Comparison of ENCODE assay signal across 24 cellular contexts in genomic region chr11:69419662-69420061, GRCh38.
DNase-seq lines count a peak whose midpoint lies in the region; ATAC-seq and TF ChIP-seq lines count a peak whose summit lies in the region.
"Had no signal": no experiment of that assay in that cellular context is flagged by ENCODE, and none has a peak within 500 bp of the region (broad histone marks: within the 10 kb centered on the region; RNA-seq: fewer than 3 reads in every experiment).

No MANE protein-coding gene starts in this region.

- no peaks in the 10 kb centered on the region for H3K27me3 ChIP-seq in GM23248 (replicated peaks; ENCODE audit: insufficient read depth)
- no peaks in the 10 kb centered on the region for H3K27me3 ChIP-seq in SJSA1 (replicated peaks)
- no peaks in the 10 kb centered on the region for H3K27me3 ChIP-seq in skeletal muscle satellite cell (ENCODE audit: control insufficient read depth, insufficient read depth, low read length)
- H3K27me3 ChIP-seq: testis had no signal

- H3K36me3 ChIP-seq in GM23248 (ENCODE audit: low read depth) (no peaks in the 10 kb centered on the region), SJSA1 (no peaks in the 10 kb centered on the region), skeletal muscle satellite cell (ENCODE audit: insufficient read depth, low read length) (no peaks in the 10 kb centered on the region)
- H3K36me3 ChIP-seq: neutrophil had no signal

- H3F3A ChIP-seq in GM23248 (ENCODE audit: insufficient read depth): no peaks in the 10 kb centered on the region

- WGBS in GM23248 (ENCODE audit: low coverage in 1 of 2, low lambda C conversion rate in 2 of 2, missing lambda C conversion rate in 2 of 2), 2 experiments: 74 to 81% methylated on average over 17 of the region's 17 CpGs

- no peaks in the 10 kb centered on the region for H3K9me2 ChIP-seq in GM23248 (ENCODE audit: insufficient read depth)

- H3K9ac ChIP-seq in GM23248: peak overlapping the region; percentile 75; the same call in 1 of the 2 replicates
- H3K9ac ChIP-seq in skeletal muscle satellite cell (ENCODE audit: low read depth, low read length): peak overlapping the region; percentile 81

- POLR2A ChIA-PET in HEK293T (lab: Yijun Ruan, JAX): no interaction called here

- no peaks in the 10 kb centered on the region for H4K20me1 ChIP-seq in GM23248 (ENCODE audit: insufficient read depth)

- H3K4me1 ChIP-seq in GM23248 (ENCODE audit: insufficient read depth): peaks cover 13% of the 10 kb centered on the region
- H3K4me1 ChIP-seq in SJSA1 (replicated peaks): peaks cover 76% of the 10 kb centered on the region
- peaks cover 20% of the 10 kb centered on the region for H3K4me1 ChIP-seq in skeletal muscle satellite cell (ENCODE audit: control insufficient read depth, insufficient read depth, low read length)
- H3K4me1 ChIP-seq: testis had no signal

- in situ Hi-C loops in GM23248 (cut with MboI): no loop called here

- H3K79me2 ChIP-seq in GM23248 (ENCODE audit: insufficient read depth): no peaks in the 10 kb centered on the region

- H3K9me3 ChIP-seq in GM23248 (ENCODE audit: low read depth) (no peaks in the 10 kb centered on the region), SJSA1 (replicated peaks) (peaks cover 2% of the 10 kb centered on the region; the same call in 1 of the 2 replicates), skeletal muscle satellite cell (replicated peaks; ENCODE audit: low read length) (peaks cover 4% of the 10 kb centered on the region)
- H3K9me3 ChIP-seq: neutrophil, testis had no signal

- CTCF ChIA-PET in HEK293T (lab: Yijun Ruan, JAX): no interaction called here

- DNase-seq in GM23248 (no peak), SJSA1 (ENCODE audit: low read depth in 1 of 2, low spot score in 2 of 2) (no peak), kidney tubule cell (ENCODE audit: low spot score) (peak; percentile 38), HEK293T (ENCODE audit: extremely low spot score) (no peak), CD1c-positive myeloid dendritic cell (ENCODE audit: extremely low spot score) (no peak)
- DNase-seq: activated CD4-positive, alpha-beta T cell treated with anti-CD3 and anti-CD28 coated beads for 36 hours; activated naive CD4-positive, alpha-beta T cell treated with anti-CD3 and anti-CD28 coated beads, Interleukin-2, amount 50 U/mL, for 16 hours; activated T-cell treated with anti-CD3 and anti-CD28 coated beads, Interleukin-2, amount 50 U/mL, for 72 hours; AML-193; COR-L47; glutamatergic neuron; H7; Kasumi-1; NCI-H1105; NCI-H2107; NCI-H510A treated with DMSO at 0.1 percent for 48 hours; NK-92 treated with Interleukin-12 subunit alpha and Interleukin-12 subunit beta, amount 100 ng/mL, for 24 hours; retina; stimulated activated CD4-positive, alpha-beta T cell treated with anti-CD3 and anti-CD28 coated beads, Interleukin-15, amount 100 ng/mL, for 24 hours; SW 1271; testis had no signal

- peak overlapping the region; percentile 84 for H2AFZ ChIP-seq in GM23248

- H3K4me2 ChIP-seq in GM23248 (ENCODE audit: unreplicated experiment) (no peak overlapping the region), skeletal muscle satellite cell (ENCODE audit: low read length) (no peak overlapping the region)

- H3K4me3 ChIP-seq in GM23248: no peak overlapping the region
- no peak overlapping the region for H3K4me3 ChIP-seq in SJSA1
- no peak overlapping the region for H3K4me3 ChIP-seq in skeletal muscle satellite cell (ENCODE audit: low read length)
- H3K4me3 ChIP-seq: testis had no signal

- ATAC-seq in HG02678 (IDR thresholded peaks at IDR 0.05; ENCODE audit: unreplicated experiment): no peak
- ATAC-seq: activated CD4-positive, alpha-beta T cell treated with anti-CD3 and anti-CD28 coated beads for 36 hours; activated T-cell treated with anti-CD3 and anti-CD28 coated beads, Interleukin-2, amount 50 U/mL, for 72 hours had no signal

- H3K27ac ChIP-seq in GM23248: peak overlapping the region; percentile 81; the same call in 1 of the 2 replicates
- peak overlapping the region; percentile 91 for H3K27ac ChIP-seq in SJSA1
- H3K27ac ChIP-seq: neutrophil, testis had no signal

TF ChIP-seq in HEK293T, 16 proteins besides CTCF, POLR2A, EP300 and RAD21:
- no peak for TF ChIP-seq FOXK2 (IDR thresholded peaks at IDR 0.05)
- TF ChIP-seq LEF1 (IDR thresholded peaks at IDR 0.05; ENCODE audit: borderline replicate concordance): no peak
- TF ChIP-seq ARNT (IDR thresholded peaks at IDR 0.05): no peak
- TF ChIP-seq FOXA1 (IDR thresholded peaks at IDR 0.05): no peak
- no peak for TF ChIP-seq SP1 (IDR thresholded peaks at IDR 0.05)
